8 cellular contexts compared by ENCODE assay signal in the genomic region with DNA sequence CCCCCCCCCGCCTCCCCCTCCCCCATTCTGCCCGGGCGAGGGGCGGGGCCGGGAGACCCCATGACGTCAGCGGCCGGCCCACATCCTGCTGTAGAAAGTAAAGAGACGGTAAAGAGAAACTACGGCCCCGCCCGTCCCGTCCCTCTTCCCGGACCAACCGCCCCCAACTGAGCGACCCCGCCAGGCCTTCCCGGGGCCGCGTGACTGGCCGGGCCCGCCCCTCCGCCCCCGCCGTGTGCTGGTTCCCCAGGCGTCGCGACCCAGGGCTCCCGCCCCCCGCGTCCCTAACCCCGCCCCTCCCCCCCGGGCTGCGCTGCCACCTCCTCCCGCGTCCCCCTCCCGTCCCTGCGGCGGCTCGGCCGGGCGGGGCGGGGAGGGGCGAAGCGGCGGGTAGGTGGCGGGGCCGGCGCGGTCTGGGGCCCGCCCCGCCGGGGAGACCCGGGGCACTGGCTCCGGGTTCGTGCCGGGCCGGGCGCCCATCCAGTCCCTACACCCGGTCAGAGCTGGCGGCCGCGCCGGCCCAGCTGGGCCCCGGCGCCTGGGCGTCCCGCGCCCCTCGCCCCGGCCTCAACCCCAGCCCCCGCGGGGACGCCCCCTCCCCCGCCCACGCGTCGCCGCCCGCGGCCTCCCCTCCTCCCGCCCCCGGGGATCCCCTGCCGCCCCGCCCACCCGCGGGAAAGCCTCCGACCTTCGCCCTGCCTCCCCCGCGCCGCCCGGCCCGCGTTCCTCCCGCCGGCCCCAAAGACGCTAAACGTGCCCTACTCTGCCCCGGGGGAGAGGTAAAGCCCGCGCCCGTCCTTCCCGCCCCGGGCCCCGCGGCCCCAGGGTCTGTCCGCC. TPM values are rescaled to one million over a fixed set of nuclear protein-coding genes. Genes with fewer than 3 reads are reported as not detected.
A peak's percentile ranks its signal among the peaks of the same experiment; 100 is the strongest.
DNase-seq lines count a peak whose midpoint lies in the region; ATAC-seq and TF ChIP-seq lines count a peak whose summit lies in the region.

No MANE protein-coding gene starts in this region.

- H3K27me3 ChIP-seq in liver (ENCODE audit: control insufficient read depth in 4 of 4, insufficient read depth in 4 of 4, low read length in 3 of 4): no peaks in the 10 kb centered on the region

- TF ChIP-seq CTCF in liver (IDR thresholded peaks at IDR 0.05; ENCODE audit: low read depth, low read length, missing input control): no peak

- H3K4me1 ChIP-seq in liver (ENCODE audit: control insufficient read depth in 4 of 4, insufficient read depth in 4 of 4, low read length in 3 of 4): peaks cover 0 to 29% (median 3%) of the 10 kb centered on the region in 4 donors

- H3K9ac ChIP-seq in liver (ENCODE audit: low read depth in 1 of 2, low read length in 2 of 2): no peak overlapping the region

- TF ChIP-seq RAD21 in liver (IDR thresholded peaks at IDR 0.05): no peak

- peak overlapping the region in 1 of 3 donors; percentile 99 for H3K4me3 ChIP-seq in liver (ENCODE audit: low read depth in 1 of 3, low read length in 3 of 3)

- H3K27ac ChIP-seq in liver (ENCODE audit: low read depth in 1 of 2, low read length in 2 of 2): peak overlapping the region; percentile 52 to 100

- ATAC-seq in GM19372 (IDR thresholded peaks at IDR 0.05; ENCODE audit: low read depth, unreplicated experiment): peak; percentile 55
- ATAC-seq in HG03520 (IDR thresholded peaks at IDR 0.05; ENCODE audit: unreplicated experiment): peak; percentile 54

- WGBS in liver: 1% methylated on average over 108 of the region's 108 CpGs

- peaks cover 0 to 16% (median 3%) of the 10 kb centered on the region in 4 donors for H3K36me3 ChIP-seq in liver (ENCODE audit: control insufficient read depth in 4 of 4, insufficient read depth in 3 of 4, low read depth in 1 of 4, low read length in 3 of 4)

- DNase-seq in CD1c-positive myeloid dendritic cell (ENCODE audit: extremely low spot score) (peak; percentile 97), NCI-H748 (lab: John Stamatoyannopoulos, UW; ENCODE audit: unreplicated experiment) (peak; percentile 95), cortex of kidney (lab: John Stamatoyannopoulos, UW) (peak; percentile 53)
- DNase-seq in activated CD4-positive, alpha-beta T cell treated with anti-CD3 and anti-CD28 coated beads, Interleukin-2, amount 50 U/mL, for 1 hour: peak; percentile 96
- peak; percentile 93 to 96 for DNase-seq in stimulated activated CD4-positive, alpha-beta T cell treated with anti-CD3 and anti-CD28 coated beads, Interleukin-4, amount 100 ng/mL, for 48 hours (ENCODE audit: low read depth in 2 of 2)

- H3K9me3 ChIP-seq in liver (ENCODE audit: control insufficient read depth in 4 of 4, low read length in 3 of 4): no peaks in the 10 kb centered on the region

TF ChIP-seq in liver, 16 proteins besides CTCF, POLR2A, EP300 and RAD21:
- TF ChIP-seq, protein P1, sequence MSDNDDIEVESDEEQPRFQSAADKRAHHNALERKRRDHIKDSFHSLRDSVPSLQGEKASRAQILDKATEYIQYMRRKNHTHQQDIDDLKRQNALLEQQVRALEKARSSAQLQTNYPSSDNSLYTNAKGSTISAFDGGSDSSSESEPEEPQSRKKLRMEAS (IDR thresholded peaks at IDR 0.05): no peak
- TF ChIP-seq, protein P2, sequence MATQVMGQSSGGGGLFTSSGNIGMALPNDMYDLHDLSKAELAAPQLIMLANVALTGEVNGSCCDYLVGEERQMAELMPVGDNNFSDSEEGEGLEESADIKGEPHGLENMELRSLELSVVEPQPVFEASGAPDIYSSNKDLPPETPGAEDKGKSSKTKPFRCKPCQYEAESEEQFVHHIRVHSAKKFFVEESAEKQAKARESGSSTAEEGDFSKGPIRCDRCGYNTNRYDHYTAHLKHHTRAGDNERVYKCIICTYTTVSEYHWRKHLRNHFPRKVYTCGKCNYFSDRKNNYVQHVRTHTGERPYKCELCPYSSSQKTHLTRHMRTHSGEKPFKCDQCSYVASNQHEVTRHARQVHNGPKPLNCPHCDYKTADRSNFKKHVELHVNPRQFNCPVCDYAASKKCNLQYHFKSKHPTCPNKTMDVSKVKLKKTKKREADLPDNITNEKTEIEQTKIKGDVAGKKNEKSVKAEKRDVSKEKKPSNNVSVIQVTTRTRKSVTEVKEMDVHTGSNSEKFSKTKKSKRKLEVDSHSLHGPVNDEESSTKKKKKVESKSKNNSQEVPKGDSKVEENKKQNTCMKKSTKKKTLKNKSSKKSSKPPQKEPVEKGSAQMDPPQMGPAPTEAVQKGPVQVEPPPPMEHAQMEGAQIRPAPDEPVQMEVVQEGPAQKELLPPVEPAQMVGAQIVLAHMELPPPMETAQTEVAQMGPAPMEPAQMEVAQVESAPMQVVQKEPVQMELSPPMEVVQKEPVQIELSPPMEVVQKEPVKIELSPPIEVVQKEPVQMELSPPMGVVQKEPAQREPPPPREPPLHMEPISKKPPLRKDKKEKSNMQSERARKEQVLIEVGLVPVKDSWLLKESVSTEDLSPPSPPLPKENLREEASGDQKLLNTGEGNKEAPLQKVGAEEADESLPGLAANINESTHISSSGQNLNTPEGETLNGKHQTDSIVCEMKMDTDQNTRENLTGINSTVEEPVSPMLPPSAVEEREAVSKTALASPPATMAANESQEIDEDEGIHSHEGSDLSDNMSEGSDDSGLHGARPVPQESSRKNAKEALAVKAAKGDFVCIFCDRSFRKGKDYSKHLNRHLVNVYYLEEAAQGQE (IDR thresholded peaks at IDR 0.05): no peak
- TF ChIP-seq FOXA2 (IDR thresholded peaks at IDR 0.05): no peak
- peak; percentile 50 for TF ChIP-seq SP1 (IDR thresholded peaks at IDR 0.05)
- peak; percentile 83 to 92 for TF ChIP-seq EGR1 (IDR thresholded peaks at IDR 0.05; ENCODE audit: low read depth in 2 of 2)
- TF ChIP-seq JUND (IDR thresholded peaks at IDR 0.05): peak in 1 of 2 donors; percentile 17
- TF ChIP-seq GABPA (IDR thresholded peaks at IDR 0.05 in 1 of 2, conservative IDR thresholded peaks at IDR 0.05 in 1 of 2): no peak
- no peak for TF ChIP-seq YY1 (IDR thresholded peaks at IDR 0.05)
- TF ChIP-seq ATF3 (IDR thresholded peaks at IDR 0.05): no peak
- no peak for TF ChIP-seq HNF4G (IDR thresholded peaks at IDR 0.05)
- no peak for TF ChIP-seq NR2F2 (IDR thresholded peaks at IDR 0.05)
- no peak for TF ChIP-seq FOXA1 (IDR thresholded peaks at IDR 0.05)
- TF ChIP-seq TAF1 (conservative IDR thresholded peaks at IDR 0.05): no peak
- TF ChIP-seq HNF4A (conservative IDR thresholded peaks at IDR 0.05): peak in 1 of 2 donors; percentile 25
- TF ChIP-seq RXRA (IDR thresholded peaks at IDR 0.05): peak in 1 of 2 donors; percentile 30
- TF ChIP-seq, protein P3, sequence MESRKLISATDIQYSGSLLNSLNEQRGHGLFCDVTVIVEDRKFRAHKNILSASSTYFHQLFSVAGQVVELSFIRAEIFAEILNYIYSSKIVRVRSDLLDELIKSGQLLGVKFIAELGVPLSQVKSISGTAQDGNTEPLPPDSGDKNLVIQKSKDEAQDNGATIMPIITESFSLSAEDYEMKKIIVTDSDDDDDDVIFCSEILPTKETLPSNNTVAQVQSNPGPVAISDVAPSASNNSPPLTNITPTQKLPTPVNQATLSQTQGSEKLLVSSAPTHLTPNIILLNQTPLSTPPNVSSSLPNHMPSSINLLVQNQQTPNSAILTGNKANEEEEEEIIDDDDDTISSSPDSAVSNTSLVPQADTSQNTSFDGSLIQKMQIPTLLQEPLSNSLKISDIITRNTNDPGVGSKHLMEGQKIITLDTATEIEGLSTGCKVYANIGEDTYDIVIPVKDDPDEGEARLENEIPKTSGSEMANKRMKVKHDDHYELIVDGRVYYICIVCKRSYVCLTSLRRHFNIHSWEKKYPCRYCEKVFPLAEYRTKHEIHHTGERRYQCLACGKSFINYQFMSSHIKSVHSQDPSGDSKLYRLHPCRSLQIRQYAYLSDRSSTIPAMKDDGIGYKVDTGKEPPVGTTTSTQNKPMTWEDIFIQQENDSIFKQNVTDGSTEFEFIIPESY (IDR thresholded peaks at IDR 0.05): no peak

RNA-seq across cellular contexts. Expression of gene HIVEP1, which starts 0.6 kb away (rescaled TPM):
- 10 to 100 TPM in 1 of 2 donors, 1 to 10 TPM in 1; 6.0 to 27.2 TPM for total RNA-seq in liver
- 1 to 10 TPM; 2.7 to 6.3 TPM for polyA plus RNA-seq in liver
